8 cellular contexts compared by ENCODE assay signal in genomic region chr1:161045749-161046573, GRCh38. TPM values are rescaled to one million over a fixed set of nuclear protein-coding genes. Genes with fewer than 3 reads are reported as not detected.
DNase-seq lines count a peak whose midpoint lies in the region; ATAC-seq lines count a peak whose summit lies in the region.

TSS of gene USF1 (minus strand) at chr1:161045977. CDS start at chr1:161043275, 2,702 bp downstream.

- peaks cover 15% of the 10 kb centered on the region for H3K36me3 Mint-ChIP-seq in IgD-negative memory B cell

- H3K4me3 Mint-ChIP-seq in IgD-negative memory B cell, result peak within 1 kb of the TSS; percentile 92 to 100 (median 98)

- peak within 1 kb of the TSS; percentile 94 to 100 (median 97) for H3K27ac Mint-ChIP-seq in IgD-negative memory B cell

- no peaks in the 10 kb centered on the region for H3K27me3 Mint-ChIP-seq in IgD-negative memory B cell

- H3K27ac ChIP-seq in epithelial cell of prostate, result peak within 1 kb of the TSS; percentile 91

- ATAC-seq in GM21529 (IDR thresholded peaks at IDR 0.05; ENCODE audit: unreplicated experiment), result peak; percentile 66

- H3K4me1 Mint-ChIP-seq in IgD-negative memory B cell, result peaks cover 24 to 45% (median 43%) of the 10 kb centered on the region in 3 donors

- DNase-seq in DMS 273 (lab: John Stamatoyannopoulos, UW; ENCODE audit: unreplicated experiment) (peak; percentile 98), OCI-M2 (lab: John Stamatoyannopoulos, UW; ENCODE audit: unreplicated experiment) (peak; percentile 74), activated T-cell treated with anti-CD3 and anti-CD28 coated beads for 4 hours (peak; percentile 90), epithelial cell of prostate (ENCODE audit: low read depth, low spot score) (peak; percentile 74), mucosa of gallbladder (ENCODE audit: low spot score) (peak; percentile 95)
- DNase-seq in stimulated activated CD8-positive, alpha-beta memory T cell treated with anti-CD3 and anti-CD28 coated beads, Interleukin-4, amount 100 ng/mL, for 4 hours (ENCODE audit: low read depth in 2 of 2, low spot score in 1 of 2), result peak; percentile 82

- H3K9me3 Mint-ChIP-seq in IgD-negative memory B cell, result no peaks in the 10 kb centered on the region

RNA-seq across cellular contexts. Expression of gene USF1, which starts in this region (rescaled TPM):
- 13.5 TPM for polyA plus RNA-seq in IgD-negative memory B cell
- 58.8 TPM for total RNA-seq in mucosa of gallbladder

Comparison
In these comparisons a context has a peak if more than half of its experiments do, and no peak if none do; other contexts are left out.
1. Peak in every context shown above with its lines: DNase-seq, ATAC-seq and H3K27ac ChIP-seq.